In genomic region chr16:50244504-50245416, GRCh38 we compare ENCODE assay signal across 8 cellular contexts. TPM values are rescaled to one million over a fixed set of nuclear protein-coding genes. Genes with fewer than 3 reads are reported as not detected.
DNase-seq lines count a peak whose midpoint lies in the region; ATAC-seq, FAIRE-seq and TF ChIP-seq lines count a peak whose summit lies in the region.

No MANE protein-coding gene starts in this region.

- H3K27me3 ChIP-seq in PC-9 (ENCODE audit: insufficient read depth, low read depth) (no peaks in the 10 kb centered on the region), pancreas (no peaks in the 10 kb centered on the region)

- TF ChIP-seq CTCF in PC-9 (conservative IDR thresholded peaks at IDR 0.05) (no peak), epithelial cell of esophagus (IDR thresholded peaks at IDR 0.05; ENCODE audit: insufficient read depth, low read depth, low read length, missing control alignments) (no peak), pancreas (IDR thresholded peaks at IDR 0.05) (no peak)

- no peaks in the 10 kb centered on the region for H3K36me3 ChIP-seq in ES-I3 (ENCODE audit: insufficient read depth, low read length)
- H3K36me3 ChIP-seq in PC-9 (ENCODE audit: low read depth) = no peaks in the 10 kb centered on the region
- no peaks in the 10 kb centered on the region for H3K36me3 ChIP-seq in pancreas

- H4K20me1 ChIP-seq in PC-9 (ENCODE audit: insufficient read depth) = no peaks in the 10 kb centered on the region

- H3F3A ChIP-seq in PC-9 (ENCODE audit: insufficient read depth, low read depth) = peaks cover 4% of the 10 kb centered on the region

- ATAC-seq in pancreas = no peak
- ATAC-seq in GM19467 (IDR thresholded peaks at IDR 0.05; ENCODE audit: unreplicated experiment) = no peak

- peak overlapping the region; percentile 57; the same call in 1 of the 2 replicates for H3K9ac ChIP-seq in ES-I3 (ENCODE audit: low read depth, low read length)

- peak overlapping the region; percentile 78; the same call in 1 of the 2 replicates for H2AFZ ChIP-seq in PC-9

- BruUV-seq in PC-9 (replicated peaks; lab: Mats Ljungman, UMichigan) = TSS peak; percentile 69

- WGBS in pancreas, 2 donors = 38 to 46% methylated on average over 33 of the region's 33 CpGs

- peaks cover 9% of the 10 kb centered on the region; the same call in 1 of the 2 replicates for H3K4me1 ChIP-seq in ES-I3 (ENCODE audit: insufficient read depth, low read length)
- H3K4me1 ChIP-seq in PC-9 (replicated peaks; ENCODE audit: insufficient read depth) = peaks cover 7% of the 10 kb centered on the region
- H3K4me1 ChIP-seq in pancreas = peaks cover 0 to 10% (median 0%) of the 10 kb centered on the region in 3 donors

- peaks cover 18% of the 10 kb centered on the region; the same call in 1 of the 2 replicates for H3K79me2 ChIP-seq in PC-9 (ENCODE audit: low read depth)

- intact Hi-C loops in PC-9 (cut with micrococcal nuclease; ENCODE audit: unreplicated experiment) = loop anchor here (5.0 kb wide), 1 partner anchor 68 kb away; no protein-coding TSS in a partner anchor
- intact Hi-C loops in pancreas (cut with DNase I) = no loop called here

- no peak for FAIRE-seq in pancreas (lab: Jason Lieb, UNC)

- POLR2A ChIA-PET in PC-9 (lab: Charles Lee; ENCODE audit: unreplicated experiment) = no interaction called here

- peak overlapping the region; percentile 60 for H3K4me3 ChIP-seq in PC-9
- H3K4me3 ChIP-seq in epithelial cell of esophagus (ENCODE audit: low read length) = peak overlapping the region; percentile 48
- H3K4me3 ChIP-seq in pancreas = peak overlapping the region in 3 of 4 donors; percentile 40 to 72 (median 51)

- H3K27ac ChIP-seq in PC-9 (peak overlapping the region; percentile 75), pancreas (no peak overlapping the region)

- H3K9me3 ChIP-seq in ES-I3 (ENCODE audit: control insufficient read depth, insufficient read depth, low read length) = no peaks in the 10 kb centered on the region
- no peaks in the 10 kb centered on the region for H3K9me3 ChIP-seq in PC-9 (ENCODE audit: insufficient read depth, low read depth)
- H3K9me3 ChIP-seq in pancreas = no peaks in the 10 kb centered on the region

- DNase-seq in PC-9 (no peak), epithelial cell of esophagus (ENCODE audit: low read depth) (peak; percentile 54), pancreas (peak in 1 of 6 donors; percentile 55), DMS79 treated with DMSO at 0.1 percent for 48 hours (lab: John Stamatoyannopoulos, UW) (no peak), NCI-H510A (lab: John Stamatoyannopoulos, UW) (no peak), NCI-H2196 treated with DMSO at 0.1 percent for 48 hours (lab: John Stamatoyannopoulos, UW; ENCODE audit: unreplicated experiment) (no peak)

- H3K4me2 ChIP-seq in PC-9 = peak overlapping the region; percentile 82

- H3K9me2 ChIP-seq in PC-9 (ENCODE audit: insufficient read depth) = no peaks in the 10 kb centered on the region

- CTCF ChIA-PET in PC-9 (lab: Charles Lee) = interaction anchor here (0.6 kb wide), 1 partner anchor 112 kb away, joined by 4 read pairs; no protein-coding TSS in a partner anchor

RNA-seq across cellular contexts. Expression of gene ADCY7, which starts 21.6 kb away (rescaled TPM):
- total RNA-seq in PC-9 (2021) = 39.3 and 59.5 TPM in 2 replicates
- total RNA-seq in pancreas = 10 to 100 TPM in 1 of 6 donors, 1 to 10 TPM in 5; 1.9 to 21.1 (median 5.6) TPM
- 1 to 10 TPM; 2.3 to 4.0 TPM for polyA plus RNA-seq in pancreas
